14 cellular contexts compared by ENCODE assay signal in genomic region chr7:95491634-95492314, GRCh38. TPM values are rescaled to one million over a fixed set of nuclear protein-coding genes. Genes with fewer than 3 reads are reported as not detected.
DNase-seq lines count a peak whose midpoint lies in the region; ATAC-seq and TF ChIP-seq lines count a peak whose summit lies in the region.
"Had no signal": no experiment of that assay in that cellular context is flagged by ENCODE, and none has a peak within 500 bp of the region (broad histone marks: within the 10 kb centered on the region; RNA-seq: fewer than 3 reads in every experiment).

No MANE protein-coding gene starts in this region.

- no peak overlapping the region for H3K4me2 ChIP-seq in DND-41 (ENCODE audit: insufficient read depth, low read length)

- intact Hi-C loops in testis (cut with DNase I; ENCODE audit: low total_unique reads), result no loop called here

- no peaks in the 10 kb centered on the region for H3K79me2 ChIP-seq in DND-41 (ENCODE audit: insufficient read depth, low read length)

- H4K20me1 ChIP-seq in DND-41 (ENCODE audit: insufficient read depth, low read length), result no peaks in the 10 kb centered on the region

- no peaks in the 10 kb centered on the region for H3K36me3 ChIP-seq in DND-41 (ENCODE audit: insufficient read depth, low read length)
- no peaks in the 10 kb centered on the region for H3K36me3 ChIP-seq in RWPE2 (ENCODE audit: low read depth)
- no peaks in the 10 kb centered on the region for H3K36me3 ChIP-seq in testis (ENCODE audit: low read depth, missing control alignments)
- H3K36me3 ChIP-seq: SJSA1 had no signal

- peak overlapping the region; percentile 39 for H3K27ac ChIP-seq in DND-41 (ENCODE audit: low read length)
- no peak overlapping the region for H3K27ac ChIP-seq in RWPE2 (ENCODE audit: poor library complexity, severe bottlenecking)
- no peak overlapping the region for H3K27ac ChIP-seq in testis
- H3K27ac ChIP-seq: psoas muscle, SJSA1 had no signal

- WGBS in testis, 2 donors, result 80 to 83% methylated on average over 2 of the region's 2 CpGs

- no peaks in the 10 kb centered on the region for H3K9me3 ChIP-seq in DND-41 (ENCODE audit: insufficient read depth, low read length, severe bottlenecking)
- no peaks in the 10 kb centered on the region for H3K9me3 ChIP-seq in RWPE2 (ENCODE audit: severe bottlenecking)
- H3K9me3 ChIP-seq in testis, result no peaks in the 10 kb centered on the region
- H3K9me3 ChIP-seq: psoas muscle, SJSA1 had no signal

- no peak overlapping the region for H3K4me3 ChIP-seq in DND-41 (ENCODE audit: low read depth in 1 of 2, low read length in 2 of 2)
- H3K4me3 ChIP-seq in RWPE2 (ENCODE audit: severe bottlenecking), result no peak overlapping the region
- no peak overlapping the region for H3K4me3 ChIP-seq in testis
- H3K4me3 ChIP-seq: GM12878, psoas muscle, SJSA1 had no signal

- no peak for TF ChIP-seq POLR2A in erythroblast (IDR thresholded peaks at IDR 0.05; ENCODE audit: low read length)
- TF ChIP-seq POLR2A in testis (IDR thresholded peaks at IDR 0.05), result no peak

- no peak overlapping the region for H3K9ac ChIP-seq in DND-41 (ENCODE audit: low read depth, low read length)

- H2AFZ ChIP-seq in DND-41 (ENCODE audit: low read depth, low read length), result 0 out of 2 replicates have a peak overlapping the region, but pooled peaks have one; percentile 25

- no peak; the same call in 2 of the 3 replicates for ATAC-seq in DND-41 (ENCODE audit: insufficient read depth, low read depth)
- peak; percentile 97 for ATAC-seq in RWPE2 (ENCODE audit: low read depth)
- ATAC-seq in HG03175 (IDR thresholded peaks at IDR 0.05; ENCODE audit: unreplicated experiment), result no peak
- ATAC-seq in HG03521 (IDR thresholded peaks at IDR 0.05; ENCODE audit: unreplicated experiment), result no peak
- ATAC-seq: GM12878, psoas muscle had no signal

- H3K4me1 ChIP-seq in DND-41 (ENCODE audit: insufficient read depth, low read length) (peaks cover 22% of the 10 kb centered on the region), RWPE2 (ENCODE audit: insufficient read depth, poor library complexity, severe bottlenecking) (peaks cover 17% of the 10 kb centered on the region), testis (no peaks in the 10 kb centered on the region)

- no peak for TF ChIP-seq CTCF in DND-41 (IDR thresholded peaks at IDR 0.05; ENCODE audit: borderline replicate concordance, extremely low read depth, low read length, poor library complexity, severe bottlenecking)
- TF ChIP-seq CTCF in RWPE2 (IDR thresholded peaks at IDR 0.05; ENCODE audit: poor library complexity, severe bottlenecking), result no peak
- TF ChIP-seq CTCF in testis (IDR thresholded peaks at IDR 0.05), result no peak

- H3K27me3 ChIP-seq in DND-41 (ENCODE audit: insufficient read depth, low read length, poor library complexity), result no peaks in the 10 kb centered on the region
- peaks cover 7% of the 10 kb centered on the region for H3K27me3 ChIP-seq in RWPE2 (ENCODE audit: insufficient read depth, poor library complexity, severe bottlenecking)
- H3K27me3 ChIP-seq in testis, result no peaks in the 10 kb centered on the region

- DNase-seq in DND-41 (no peak), NCI-H1105 treated with DMSO at 0.1 percent for 48 hours (lab: John Stamatoyannopoulos, UW) (peak; percentile 86), RWPE2 (ENCODE audit: low spot score) (peak; percentile 80), left kidney (ENCODE audit: low read depth, low spot score) (peak; percentile 83), erythroblast (lab: John Stamatoyannopoulos, UW) (no peak), testis (no peak)
- DNase-seq: activated CD4-positive, alpha-beta T cell treated with anti-CD3 and anti-CD28 coated beads for 1 hour; CD4-positive, CD25-positive, alpha-beta regulatory T cell; psoas muscle had no signal

RNA-seq across cellular contexts. Expression of gene ASB4, which starts 6.0 kb away (rescaled TPM):
- total RNA-seq in testis, result 1 to 10 TPM in 1 of 2 donors, under 1 TPM in 1; 0.12 to 1.9 TPM
- 1.0 TPM for polyA plus RNA-seq in testis (ENCODE audit: insufficient read depth, low read depth, low replicate concordance)
- total RNA-seq: CD4-positive, CD25-positive, alpha-beta regulatory T cell; fibroblast of villous mesenchyme; GM12878; SJSA1 had no signal
- polyA plus RNA-seq: CD4-positive, CD25-positive, alpha-beta regulatory T cell had no signal

RNA-seq across cellular contexts. Expression of gene PON2, which starts 56.9 kb away (rescaled TPM):
- total RNA-seq in testis, result 100 to 1,000 TPM; 108 to 138 TPM
- polyA plus RNA-seq in testis (ENCODE audit: insufficient read depth, low read depth, low replicate concordance), result 53.4 TPM

Comparison
In these comparisons a context has a peak if more than half of its experiments do, and no peak if none do; other contexts are left out.
1. DNase-seq: peak in NCI-H1105 treated with DMSO at 0.1 percent for 48 hours (single experiment), RWPE2 (single experiment) and left kidney (single experiment); none in DND-41 (single experiment), erythroblast (0 of 2) and testis (single experiment).